18 cellular contexts compared by ENCODE assay signal in the genomic region with DNA sequence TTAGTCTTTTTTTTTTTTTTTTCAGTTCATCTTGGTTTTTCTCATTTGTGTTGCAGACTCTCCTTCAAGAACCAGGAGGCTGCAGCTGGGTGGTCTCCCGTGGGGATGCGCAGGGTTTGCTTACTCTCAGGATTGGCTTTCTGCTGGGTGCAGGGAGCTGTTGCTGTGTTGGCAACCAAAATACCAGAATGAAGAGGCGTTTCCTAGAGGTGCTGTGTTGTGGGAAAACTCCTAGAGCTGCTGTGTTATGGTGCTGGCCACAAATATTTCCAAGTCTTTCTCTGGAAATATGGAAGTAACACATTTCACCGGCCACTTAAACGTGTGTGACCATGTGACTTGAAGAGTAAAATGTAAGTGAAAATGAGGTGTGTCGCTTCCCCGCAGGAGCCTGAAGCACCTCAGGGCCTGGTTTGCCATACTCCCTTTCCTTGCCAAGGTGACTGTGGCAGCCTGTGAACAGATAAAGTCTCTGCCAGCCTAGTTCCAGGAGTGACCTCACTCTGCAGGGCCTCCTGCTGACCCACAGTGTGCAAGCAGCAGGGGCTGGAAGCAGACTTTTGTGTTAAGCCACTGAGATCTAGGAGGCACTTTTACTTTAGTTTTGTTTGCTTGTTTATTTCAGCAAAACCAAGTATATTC.
DNase-seq lines count a peak whose midpoint lies in the region; ATAC-seq and TF ChIP-seq lines count a peak whose summit lies in the region.
"Had no signal": no experiment of that assay in that cellular context is flagged by ENCODE, and none has a peak within 500 bp of the region (broad histone marks: within the 10 kb centered on the region; RNA-seq: fewer than 3 reads in every experiment).

No MANE protein-coding gene starts in this region.

- POLR2A ChIA-PET in activated CD8-positive, alpha-beta T cell treated with anti-CD3 and anti-CD28 coated beads for 36 hours (lab: Charles Lee) = no interaction called here

- no peaks in the 10 kb centered on the region for H3K4me1 Mint-ChIP-seq in activated CD8-positive, alpha-beta T cell treated with anti-CD3 and anti-CD28 coated beads for 36 hours (ENCODE audit: low read depth)
- H3K4me1 Mint-ChIP-seq: CD4-positive, alpha-beta memory T cell had no signal

- WGBS in heart left ventricle, 4 donors = 57 to 64% (median 61%) methylated on average over 7 of the region's 7 CpGs
- 82 to 94% methylated on average over 2 to 4 of the region's 7 CpGs for WGBS in gastroesophageal sphincter (ENCODE audit: low coverage in 1 of 2), 2 donors

- H3K9ac ChIP-seq in BLaER1 treated with 17β-estradiol and CSF1 and Interleukin-3, amounts not matched to agents 10 nM and 100 nM = no peak overlapping the region

- no peak overlapping the region for H3K4me3 Mint-ChIP-seq in activated CD8-positive, alpha-beta T cell treated with anti-CD3 and anti-CD28 coated beads for 36 hours
- H3K4me3 Mint-ChIP-seq: CD4-positive, alpha-beta memory T cell had no signal

- H3K27me3 ChIP-seq in BLaER1 treated with 17β-estradiol and CSF1 and Interleukin-3, amounts not matched to agents 10 nM and 100 nM = peaks cover 0 to 89% (median 0%) of the 10 kb centered on the region in 11 experiments; a peak in 7 of 22 replicates
- H3K27me3 ChIP-seq in RWPE2 (ENCODE audit: insufficient read depth, poor library complexity, severe bottlenecking) (no peaks in the 10 kb centered on the region), heart left ventricle (no peaks in the 10 kb centered on the region), gastroesophageal sphincter (no peaks in the 10 kb centered on the region)
- H3K27me3 ChIP-seq: Peyer's patch had no signal

- peak overlapping the region in 7 of 11 experiments; percentile 9 to 55 (median 41); a peak in 13 of 22 replicates for H3K4me2 ChIP-seq in BLaER1 treated with 17β-estradiol and CSF1 and Interleukin-3, amounts not matched to agents 10 nM and 100 nM
- H3K4me2 ChIP-seq: A549 had no signal

- peaks cover 3% of the 10 kb centered on the region for H3K36me3 Mint-ChIP-seq in activated CD8-positive, alpha-beta T cell treated with anti-CD3 and anti-CD28 coated beads for 36 hours (ENCODE audit: low read depth)

- TF ChIP-seq POLR2A in heart left ventricle (IDR thresholded peaks at IDR 0.05) (no peak), gastroesophageal sphincter (IDR thresholded peaks at IDR 0.05) (no peak)

- H3K4me3 ChIP-seq in BLaER1 treated with 17β-estradiol and CSF1 and Interleukin-3, amounts not matched to agents 10 nM and 100 nM = no peak overlapping the region
- H3K4me3 ChIP-seq in RWPE2 (ENCODE audit: severe bottlenecking) (no peak overlapping the region), heart left ventricle (no peak overlapping the region), gastroesophageal sphincter (no peak overlapping the region)
- H3K4me3 ChIP-seq: A549, Peyer's patch had no signal

- DNase-seq in RWPE2 (ENCODE audit: low spot score) (peak; percentile 34), heart left ventricle (peak in 4 of 5 donors; percentile 35 to 59 (median 48)), myocyte (ENCODE audit: low read depth) (peak; percentile 19), GM20000 (ENCODE audit: low spot score) (no peak)
- no peak for DNase-seq in activated CD8-positive, alpha-beta T cell treated with anti-CD3 and anti-CD28 coated beads for 36 hours
- DNase-seq: CD4-positive, alpha-beta memory T cell; GF-D8; IMR-90; Kasumi-1; NCI-H1417 treated with DMSO at 0.1 percent for 48 hours; NCI-H2029; NCI-H510A treated with DMSO at 0.1 percent for 48 hours; Peyer's patch; SIG-M5 had no signal

- no peaks in the 10 kb centered on the region for H3K36me3 ChIP-seq in BLaER1 treated with 17β-estradiol and CSF1 and Interleukin-3, amounts not matched to agents 10 nM and 100 nM
- no peaks in the 10 kb centered on the region for H3K36me3 ChIP-seq in RWPE2 (ENCODE audit: low read depth)
- no peaks in the 10 kb centered on the region for H3K36me3 ChIP-seq in heart left ventricle
- no peaks in the 10 kb centered on the region for H3K36me3 ChIP-seq in gastroesophageal sphincter
- H3K36me3 ChIP-seq: Peyer's patch had no signal

- intact Hi-C loops in heart left ventricle (cut with DNase I) = no loop called here
- intact Hi-C loops in activated CD8-positive, alpha-beta T cell treated with anti-CD3 and anti-CD28 coated beads for 36 hours (cut with micrococcal nuclease) = no loop called here

- peaks cover 12 to 20% (median 16%) of the 10 kb centered on the region in 10 experiments; a peak in 19 of 20 replicates for H3K4me1 ChIP-seq in BLaER1 treated with 17β-estradiol and CSF1 and Interleukin-3, amounts not matched to agents 10 nM and 100 nM
- H3K4me1 ChIP-seq in RWPE2 (ENCODE audit: insufficient read depth, poor library complexity, severe bottlenecking) (peaks cover 15% of the 10 kb centered on the region), heart left ventricle (peaks cover 0 to 10% (median 4%) of the 10 kb centered on the region in 12 donors), gastroesophageal sphincter (no peaks in the 10 kb centered on the region)
- H3K4me1 ChIP-seq: A549, Peyer's patch had no signal

- CTCF ChIA-PET in activated CD8-positive, alpha-beta T cell treated with anti-CD3 and anti-CD28 coated beads for 36 hours (lab: Charles Lee) = no interaction called here

- TF ChIP-seq EP300 in gastroesophageal sphincter (IDR thresholded peaks at IDR 0.05) = no peak

- no peak for ATAC-seq in RWPE2 (ENCODE audit: low read depth)
- ATAC-seq in heart left ventricle = peak; percentile 47 to 91 (median 86)
- no peak for ATAC-seq in gastroesophageal sphincter
- no peak for ATAC-seq in GM18498 (IDR thresholded peaks at IDR 0.05; ENCODE audit: unreplicated experiment)
- ATAC-seq in activated CD8-positive, alpha-beta T cell treated with anti-CD3 and anti-CD28 coated beads for 36 hours = no peak
- ATAC-seq: A549 had no signal

- H3K9me3 Mint-ChIP-seq in activated CD8-positive, alpha-beta T cell treated with anti-CD3 and anti-CD28 coated beads for 36 hours = no peaks in the 10 kb centered on the region

- TF ChIP-seq CTCF in RWPE2 (IDR thresholded peaks at IDR 0.05; ENCODE audit: poor library complexity, severe bottlenecking) (no peak), heart left ventricle (IDR thresholded peaks at IDR 0.05) (no peak), gastroesophageal sphincter (IDR thresholded peaks at IDR 0.05) (no peak), GM20000 (IDR thresholded peaks at IDR 0.05; ENCODE audit: extremely low read depth, missing control alignments) (no peak)
- no peak for TF ChIP-seq CTCF in activated CD8-positive, alpha-beta T cell treated with anti-CD3 and anti-CD28 coated beads for 36 hours (IDR thresholded peaks at IDR 0.05)

- H3K27me3 Mint-ChIP-seq in activated CD8-positive, alpha-beta T cell treated with anti-CD3 and anti-CD28 coated beads for 36 hours = no peaks in the 10 kb centered on the region
- H3K27me3 Mint-ChIP-seq: CD4-positive, alpha-beta memory T cell had no signal

- H3K27ac Mint-ChIP-seq in activated CD8-positive, alpha-beta T cell treated with anti-CD3 and anti-CD28 coated beads for 36 hours = no peak overlapping the region
- H3K27ac Mint-ChIP-seq: CD4-positive, alpha-beta memory T cell had no signal

- H3K9me3 ChIP-seq in BLaER1 treated with 17β-estradiol and CSF1 and Interleukin-3, amounts not matched to agents 10 nM and 100 nM (replicated peaks in 1 of 11) = peaks cover 0 to 31% (median 5%) of the 10 kb centered on the region in 11 experiments; a peak in 12 of 22 replicates
- H3K9me3 ChIP-seq in RWPE2 (ENCODE audit: severe bottlenecking) = no peaks in the 10 kb centered on the region
- H3K9me3 ChIP-seq in heart left ventricle = peaks cover 0 to 3% (median 0%) of the 10 kb centered on the region in 12 donors
- no peaks in the 10 kb centered on the region for H3K9me3 ChIP-seq in gastroesophageal sphincter
- H3K9me3 ChIP-seq: A549, Peyer's patch had no signal

- peaks cover 0 to 8% (median 0%) of the 10 kb centered on the region in 11 experiments; a peak in 1 of 22 replicates for H4K20me1 ChIP-seq in BLaER1 treated with 17β-estradiol and CSF1 and Interleukin-3, amounts not matched to agents 10 nM and 100 nM

- no peak overlapping the region for H3K27ac ChIP-seq in BLaER1 treated with 17β-estradiol and CSF1 and Interleukin-3, amounts not matched to agents 10 nM and 100 nM
- H3K27ac ChIP-seq in RWPE2 (ENCODE audit: poor library complexity, severe bottlenecking) (no peak overlapping the region), heart left ventricle (peak overlapping the region in 6 of 12 donors; percentile 20 to 51 (median 41)), gastroesophageal sphincter (no peak overlapping the region)
- H3K27ac ChIP-seq: A549, Peyer's patch had no signal

Comparison
In these comparisons a context has a peak if more than half of its experiments do, and no peak if none do; other contexts are left out.
1. ATAC-seq: peak in heart left ventricle (4 of 4); none in RWPE2 (single experiment), gastroesophageal sphincter (single experiment), GM18498 (single experiment) and activated CD8-positive, alpha-beta T cell treated with anti-CD3 and anti-CD28 coated beads for 36 hours (single experiment).
2. DNase-seq: peak in RWPE2 (single experiment), heart left ventricle (4 of 5) and myocyte (single experiment); none in GM20000 (single experiment) and activated CD8-positive, alpha-beta T cell treated with anti-CD3 and anti-CD28 coated beads for 36 hours (single experiment).